10 cellular contexts compared by ENCODE assay signal in genomic region chr4:184818216-184818564, GRCh38. TPM values are rescaled to one million over a fixed set of nuclear protein-coding genes. Genes with fewer than 3 reads are reported as not detected.
DNase-seq lines count a peak whose midpoint lies in the region; ATAC-seq, FAIRE-seq and TF ChIP-seq lines count a peak whose summit lies in the region.
"Had no signal": no experiment of that assay in that cellular context is flagged by ENCODE, and none has a peak within 500 bp of the region (broad histone marks: within the 10 kb centered on the region; RNA-seq: fewer than 3 reads in every experiment).

No MANE protein-coding gene starts in this region.

- H3K27ac ChIP-seq in right atrium auricular region (peak overlapping the region; percentile 82 to 93), stomach (peak overlapping the region in 3 of 5 donors; percentile 19 to 43 (median 39)), upper lobe of right lung (no peak overlapping the region), adrenal gland (peak overlapping the region in 1 of 5 donors; percentile 8)

- no peak for FAIRE-seq in frontal cortex (lab: Jason Lieb, UNC)

- intact Hi-C loops in left cardiac atrium (cut with DNase I), result loop anchor here in 1 of 2 donors (5.0 kb wide), 1 partner anchor 71 kb away; no protein-coding TSS in a partner anchor
- intact Hi-C loops in stomach (cut with DNase I; ENCODE audit: low total_unique reads), result no loop called here
- intact Hi-C loops in upper lobe of right lung (cut with DNase I), result no loop called here
- intact Hi-C loops in adrenal gland (cut with DNase I), result no loop called here

- DNase-seq in right atrium auricular region (ENCODE audit: low spot score) (no peak), left cardiac atrium (no peak), stomach (no peak), upper lobe of right lung (no peak), adrenal gland (no peak), frontal cortex (ENCODE audit: low spot score in 2 of 2) (no peak)
- DNase-seq: activated gamma-delta T cell treated with Interleukin-2 at 50 U/mL for 16 hours, endodermal cell had no signal

- ATAC-seq in left cardiac atrium, result no peak
- peak; percentile 42 for ATAC-seq in GM21528 (IDR thresholded peaks at IDR 0.05; ENCODE audit: low FRiP score, unreplicated experiment)
- peak; percentile 38 for ATAC-seq in HG03442 (IDR thresholded peaks at IDR 0.05; ENCODE audit: unreplicated experiment)
- no peak for ATAC-seq in upper lobe of right lung

- WGBS in stomach, 5 donors, result 59 to 83% (median 78%) methylated on average over 4 of the region's 4 CpGs
- 85 to 97% (median 88%) methylated on average over 4 of the region's 4 CpGs for WGBS in adrenal gland, 4 donors

- TF ChIP-seq POLR2A in stomach (IDR thresholded peaks at IDR 0.05) (no peak), adrenal gland (IDR thresholded peaks at IDR 0.05) (no peak)

- H3K36me3 ChIP-seq in right atrium auricular region, result no peaks in the 10 kb centered on the region
- no peaks in the 10 kb centered on the region for H3K36me3 ChIP-seq in stomach
- no peaks in the 10 kb centered on the region for H3K36me3 ChIP-seq in upper lobe of right lung
- H3K36me3 ChIP-seq in adrenal gland (replicated peaks in 1 of 2), result no peaks in the 10 kb centered on the region

- H3K4me3 ChIP-seq in right atrium auricular region (no peak overlapping the region), stomach (no peak overlapping the region), upper lobe of right lung (no peak overlapping the region), adrenal gland (no peak overlapping the region)

- H3K9me3 ChIP-seq in right atrium auricular region, result no peaks in the 10 kb centered on the region
- H3K9me3 ChIP-seq in stomach, result no peaks in the 10 kb centered on the region
- no peaks in the 10 kb centered on the region for H3K9me3 ChIP-seq in upper lobe of right lung
- H3K9me3 ChIP-seq in adrenal gland (replicated peaks in 1 of 3), result no peaks in the 10 kb centered on the region

- H3K27me3 ChIP-seq in right atrium auricular region (no peaks in the 10 kb centered on the region), stomach (no peaks in the 10 kb centered on the region), upper lobe of right lung (no peaks in the 10 kb centered on the region), adrenal gland (no peaks in the 10 kb centered on the region)

- no peak for TF ChIP-seq EP300 in stomach (IDR thresholded peaks at IDR 0.05)

- TF ChIP-seq CTCF in right atrium auricular region (IDR thresholded peaks at IDR 0.05) (no peak), stomach (IDR thresholded peaks at IDR 0.05) (no peak), upper lobe of right lung (IDR thresholded peaks at IDR 0.05) (no peak), adrenal gland (IDR thresholded peaks at IDR 0.05) (no peak)

- H3K4me1 ChIP-seq in right atrium auricular region, result peaks cover 0 to 86% of the 10 kb centered on the region in 2 donors
- peaks cover 22 to 83% (median 55%) of the 10 kb centered on the region in 4 donors for H3K4me1 ChIP-seq in stomach
- H3K4me1 ChIP-seq in upper lobe of right lung, result peaks cover 53% of the 10 kb centered on the region
- H3K4me1 ChIP-seq in adrenal gland (replicated peaks in 1 of 2), result peaks cover 17 to 43% of the 10 kb centered on the region in 2 donors

RNA-seq across cellular contexts. Expression of gene ACSL1, which starts 7.6 kb away (rescaled TPM):
- total RNA-seq in right atrium auricular region (100 to 1,000 TPM; 144 to 156 TPM), left cardiac atrium (100 to 1,000 TPM; 297 to 380 TPM), stomach (1,000 to 10,000 TPM in 1 of 5 donors, 10 to 100 TPM in 4; 47.1 to 1,170 (median 61.8) TPM), upper lobe of right lung (287 TPM), adrenal gland (100 to 1,000 TPM in 1 of 8 donors, 10 to 100 TPM in 7; 42.0 to 113 (median 67.7) TPM), frontal cortex (43.2 TPM)
- polyA plus RNA-seq in stomach (10 to 100 TPM; 42.8 to 48.2 (median 44.0) TPM), adrenal gland (10 to 100 TPM; 56.9 to 95.1 (median 87.2) TPM)

Comparison
In these comparisons a context has a peak if more than half of its experiments do, and no peak if none do; other contexts are left out.
1. ATAC-seq: peak in GM21528 (single experiment) and HG03442 (single experiment); none in left cardiac atrium (0 of 2) and upper lobe of right lung (single experiment).